ENCODE assay signal across 9 cellular contexts in genomic region chr6:142193621-142194020, GRCh38. TPM values are rescaled to one million over a fixed set of nuclear protein-coding genes. Genes with fewer than 3 reads are reported as not detected.
"Had no signal": no experiment of that assay in that cellular context is flagged by ENCODE, and none has a peak within 500 bp of the region (broad histone marks: within the 10 kb centered on the region; RNA-seq: fewer than 3 reads in every experiment).

No MANE protein-coding gene starts in this region.

- H3K27me3 Mint-ChIP-seq: IgD-negative memory B cell had no signal

- H3K9ac ChIP-seq: KMS-11 had no signal

- H3K9me3 Mint-ChIP-seq: IgD-negative memory B cell had no signal

- H3K27ac ChIP-seq: HL-60, KMS-11 had no signal

- DNase-seq: KBM-7, KG1 had no signal

- ATAC-seq: HepG2, K562 had no signal

- H3K4me2 ChIP-seq: KMS-11 had no signal

- H3K4me3 Mint-ChIP-seq: IgD-negative memory B cell had no signal

- H3K4me3 ChIP-seq: K562 had no signal

RNA-seq across cellular contexts. Expression of gene NMBR, which starts 46.7 kb away (rescaled TPM):
- total RNA-seq: HepG2, HT-29, HT1080, K562 had no signal
- polyA plus RNA-seq: HepG2, IgD-negative memory B cell, K562 had no signal
